In the genomic region with DNA sequence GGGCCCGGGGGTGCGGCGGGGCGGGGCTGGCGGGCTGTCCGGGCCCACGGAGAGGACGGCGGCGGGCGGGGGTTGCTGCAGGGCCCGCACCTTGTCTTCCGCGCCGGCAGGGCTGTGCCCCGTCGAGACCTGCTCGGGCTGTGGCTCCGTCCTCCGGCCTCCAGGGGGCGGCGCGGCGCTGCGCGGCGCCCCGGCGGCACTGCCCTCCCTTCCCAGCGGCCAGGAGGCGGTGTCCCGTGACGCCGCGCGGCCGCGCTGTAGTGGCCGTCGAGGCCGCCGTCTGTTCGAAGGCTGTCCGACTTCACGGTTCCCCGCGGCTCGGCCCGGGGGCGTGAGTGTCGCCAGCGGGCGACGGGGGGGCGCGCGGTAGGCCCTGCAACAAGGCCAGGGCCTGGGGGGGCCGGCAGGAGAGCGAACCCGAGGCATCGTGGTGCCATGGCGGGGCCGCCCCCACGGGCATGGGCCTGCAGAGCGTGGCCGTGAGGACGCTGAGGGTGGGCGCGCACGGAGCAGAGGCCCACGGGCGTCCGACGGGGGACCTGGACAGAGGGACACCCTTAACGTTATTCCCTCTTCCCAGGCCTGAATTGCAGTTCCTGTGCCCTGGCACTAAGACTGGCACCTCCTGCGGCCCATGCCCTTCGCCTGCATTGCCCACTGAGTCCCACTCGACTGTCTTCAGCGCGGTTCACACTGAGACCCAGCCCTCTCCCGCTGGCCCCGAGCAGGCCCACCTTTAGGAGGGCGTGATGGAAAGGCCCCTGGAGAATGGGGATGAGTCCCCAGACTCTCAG, we compare ENCODE assay signal across 8 cellular contexts. TPM values are rescaled to one million over a fixed set of nuclear protein-coding genes. Genes with fewer than 3 reads are reported as not detected.
DNase-seq lines count a peak whose midpoint lies in the region; ATAC-seq and TF ChIP-seq lines count a peak whose summit lies in the region.

A gene with protein sequence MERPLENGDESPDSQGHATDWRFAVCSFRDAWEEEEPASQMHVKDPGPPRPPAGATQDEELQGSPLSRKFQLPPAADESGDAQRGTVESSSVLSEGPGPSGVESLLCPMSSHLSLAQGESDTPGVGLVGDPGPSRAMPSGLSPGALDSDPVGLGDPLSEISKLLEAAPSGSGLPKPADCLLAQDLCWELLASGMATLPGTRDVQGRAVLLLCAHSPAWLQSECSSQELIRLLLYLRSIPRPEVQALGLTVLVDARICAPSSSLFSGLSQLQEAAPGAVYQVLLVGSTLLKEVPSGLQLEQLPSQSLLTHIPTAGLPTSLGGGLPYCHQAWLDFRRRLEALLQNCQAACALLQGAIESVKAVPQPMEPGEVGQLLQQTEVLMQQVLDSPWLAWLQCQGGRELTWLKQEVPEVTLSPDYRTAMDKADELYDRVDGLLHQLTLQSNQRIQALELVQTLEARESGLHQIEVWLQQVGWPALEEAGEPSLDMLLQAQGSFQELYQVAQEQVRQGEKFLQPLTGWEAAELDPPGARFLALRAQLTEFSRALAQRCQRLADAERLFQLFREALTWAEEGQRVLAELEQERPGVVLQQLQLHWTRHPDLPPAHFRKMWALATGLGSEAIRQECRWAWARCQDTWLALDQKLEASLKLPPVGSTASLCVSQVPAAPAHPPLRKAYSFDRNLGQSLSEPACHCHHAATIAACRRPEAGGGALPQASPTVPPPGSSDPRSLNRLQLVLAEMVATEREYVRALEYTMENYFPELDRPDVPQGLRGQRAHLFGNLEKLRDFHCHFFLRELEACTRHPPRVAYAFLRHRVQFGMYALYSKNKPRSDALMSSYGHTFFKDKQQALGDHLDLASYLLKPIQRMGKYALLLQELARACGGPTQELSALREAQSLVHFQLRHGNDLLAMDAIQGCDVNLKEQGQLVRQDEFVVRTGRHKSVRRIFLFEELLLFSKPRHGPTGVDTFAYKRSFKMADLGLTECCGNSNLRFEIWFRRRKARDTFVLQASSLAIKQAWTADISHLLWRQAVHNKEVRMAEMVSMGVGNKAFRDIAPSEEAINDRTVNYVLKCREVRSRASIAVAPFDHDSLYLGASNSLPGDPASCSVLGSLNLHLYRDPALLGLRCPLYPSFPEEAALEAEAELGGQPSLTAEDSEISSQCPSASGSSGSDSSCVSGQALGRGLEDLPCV (plus strand): TSS at position 237 of the 794 bp plus-strand sequence. CDS start 513 bp downstream, at position 750.

- peak within 1 kb of the TSS; percentile 90 for H3K27ac Mint-ChIP-seq in activated CD8-positive, alpha-beta T cell treated with anti-CD3 and anti-CD28 coated beads for 36 hours
- H3K27ac Mint-ChIP-seq in endodermal cell: no peak within 1 kb of the TSS

- DNase-seq in AG08395 (ENCODE audit: low spot score) (peak; percentile 85), NCI-H774 (lab: John Stamatoyannopoulos, UW) (peak; percentile 64), endodermal cell (peak; percentile 90)
- DNase-seq in activated CD8-positive, alpha-beta T cell treated with anti-CD3 and anti-CD28 coated beads for 36 hours: peak; percentile 87
- DNase-seq in stimulated activated CD8-positive, alpha-beta memory T cell treated with anti-CD3 and anti-CD28 coated beads, Interleukin-2, amount 100 ng/mL, for 48 hours (ENCODE audit: low read depth in 2 of 2): peak; percentile 74 to 75

- TF ChIP-seq CTCF in activated CD8-positive, alpha-beta T cell treated with anti-CD3 and anti-CD28 coated beads for 36 hours (IDR thresholded peaks at IDR 0.05): peak; percentile 86
- TF ChIP-seq CTCF in endodermal cell (conservative IDR thresholded peaks at IDR 0.05): peak; percentile 84

- CTCF ChIA-PET in activated CD8-positive, alpha-beta T cell treated with anti-CD3 and anti-CD28 coated beads for 36 hours (lab: Charles Lee): interaction anchor here (1.0 to 1.9 kb wide), 20 partner anchors 10 to 164 kb away, joined by 3 to 10 read pairs (median 4); a partner anchor contains a TSS

- H3K27me3 ChIP-seq in endodermal cell (ENCODE audit: control insufficient read depth, insufficient read depth, low read length, poor library complexity, severe bottlenecking): no peaks in the 10 kb centered on the region

- no peak within 1 kb of the TSS for H3K9ac ChIP-seq in endodermal cell (ENCODE audit: extremely low read depth, low read length, poor library complexity, severe bottlenecking)

- 41 to 55% methylated on average over 30 to 83 of the region's 83 CpGs for WGBS in endodermal cell (ENCODE audit: insufficient coverage in 1 of 2, insufficient read length in 1 of 2), 2 experiments
- 42% methylated on average over 36 to 69 of the region's 83 CpGs for WGBS in mesodermal cell (ENCODE audit: insufficient coverage in 2 of 2), 2 experiments

- no peaks in the 10 kb centered on the region for H3K4me1 ChIP-seq in endodermal cell (ENCODE audit: control insufficient read depth, insufficient read depth, low read length)
- peaks cover 18% of the 10 kb centered on the region for H3K4me1 ChIP-seq in mesodermal cell (ENCODE audit: control insufficient read depth, insufficient read depth, low read length, poor library complexity, severe bottlenecking)

- H3K9me3 ChIP-seq in endodermal cell (ENCODE audit: control insufficient read depth, low read length): no peaks in the 10 kb centered on the region
- no peaks in the 10 kb centered on the region for H3K9me3 ChIP-seq in mesodermal cell (ENCODE audit: control insufficient read depth, low read length)

- H3K9me3 Mint-ChIP-seq in activated CD8-positive, alpha-beta T cell treated with anti-CD3 and anti-CD28 coated beads for 36 hours: no peaks in the 10 kb centered on the region
- H3K9me3 Mint-ChIP-seq in endodermal cell: no peaks in the 10 kb centered on the region

- peak within 1 kb of the TSS; percentile 70 for H3K4me3 ChIP-seq in endodermal cell (ENCODE audit: low read length)
- peak within 1 kb of the TSS; percentile 27 for H3K4me3 ChIP-seq in mesodermal cell (ENCODE audit: extremely low read depth, insufficient read depth, low read length, poor library complexity, severe bottlenecking)

- no peaks in the 10 kb centered on the region for H3K27me3 Mint-ChIP-seq in activated CD8-positive, alpha-beta T cell treated with anti-CD3 and anti-CD28 coated beads for 36 hours
- H3K27me3 Mint-ChIP-seq in endodermal cell (ENCODE audit: insufficient read depth): no peaks in the 10 kb centered on the region

- peaks cover 6% of the 10 kb centered on the region for H3K36me3 ChIP-seq in endodermal cell (ENCODE audit: control insufficient read depth, insufficient read depth, low read length)
- no peaks in the 10 kb centered on the region for H3K36me3 ChIP-seq in mesodermal cell (ENCODE audit: control insufficient read depth, insufficient read depth, low read length)

- intact Hi-C loops in activated CD8-positive, alpha-beta T cell treated with anti-CD3 and anti-CD28 coated beads for 36 hours (cut with micrococcal nuclease): loop anchor here (5.0 kb wide), 1 partner anchor 48 kb away; a partner anchor contains a TSS

- H3K27ac ChIP-seq in endodermal cell (ENCODE audit: low read depth, low read length) (no peak within 1 kb of the TSS), mesodermal cell (ENCODE audit: low read depth, low read length, severe bottlenecking) (no peak within 1 kb of the TSS)

- POLR2A ChIA-PET in activated CD8-positive, alpha-beta T cell treated with anti-CD3 and anti-CD28 coated beads for 36 hours (lab: Charles Lee): interaction anchor here (0.6 to 1.1 kb wide), 2 partner anchors 31 to 268 kb away, joined by 3 to 4 read pairs; a partner anchor contains a TSS

- peaks cover 18% of the 10 kb centered on the region for H3K4me1 Mint-ChIP-seq in activated CD8-positive, alpha-beta T cell treated with anti-CD3 and anti-CD28 coated beads for 36 hours (ENCODE audit: low read depth)
- peaks cover 6% of the 10 kb centered on the region for H3K4me1 Mint-ChIP-seq in endodermal cell

- peaks cover 22% of the 10 kb centered on the region for H3K36me3 Mint-ChIP-seq in activated CD8-positive, alpha-beta T cell treated with anti-CD3 and anti-CD28 coated beads for 36 hours (ENCODE audit: low read depth)
- H3K36me3 Mint-ChIP-seq in endodermal cell (ENCODE audit: low read depth): peaks cover 5% of the 10 kb centered on the region

- peak within 1 kb of the TSS; percentile 89 for H3K4me3 Mint-ChIP-seq in activated CD8-positive, alpha-beta T cell treated with anti-CD3 and anti-CD28 coated beads for 36 hours
- H3K4me3 Mint-ChIP-seq in endodermal cell: peak within 1 kb of the TSS; percentile 61

- peak; percentile 55 for ATAC-seq in GM18861 (IDR thresholded peaks at IDR 0.05; ENCODE audit: unreplicated experiment)
- peak; percentile 51 for ATAC-seq in HG03196 (IDR thresholded peaks at IDR 0.05; ENCODE audit: unreplicated experiment)
- ATAC-seq in activated CD8-positive, alpha-beta T cell treated with anti-CD3 and anti-CD28 coated beads for 36 hours: peak; percentile 94

RNA-seq across cellular contexts. Expression of the gene that starts here (rescaled TPM):
- total RNA-seq in activated CD8-positive, alpha-beta T cell treated with anti-CD3 and anti-CD28 coated beads for 36 hours: 10 to 100 TPM; 17.3 to 20.8 TPM
- total RNA-seq in endodermal cell: 10 to 100 TPM; 10.5 to 12.4 TPM
- 6.1 TPM for polyA plus RNA-seq in endodermal cell (2013, experiment 1 of 2)
- polyA plus RNA-seq in endodermal cell (2013, experiment 2 of 2): 3.8 TPM
- 2.7 TPM for polyA plus RNA-seq in mesodermal cell (2013, experiment 1 of 2)
- polyA plus RNA-seq in mesodermal cell (2013, experiment 2 of 2): 3.4 TPM
